In the genomic region with DNA sequence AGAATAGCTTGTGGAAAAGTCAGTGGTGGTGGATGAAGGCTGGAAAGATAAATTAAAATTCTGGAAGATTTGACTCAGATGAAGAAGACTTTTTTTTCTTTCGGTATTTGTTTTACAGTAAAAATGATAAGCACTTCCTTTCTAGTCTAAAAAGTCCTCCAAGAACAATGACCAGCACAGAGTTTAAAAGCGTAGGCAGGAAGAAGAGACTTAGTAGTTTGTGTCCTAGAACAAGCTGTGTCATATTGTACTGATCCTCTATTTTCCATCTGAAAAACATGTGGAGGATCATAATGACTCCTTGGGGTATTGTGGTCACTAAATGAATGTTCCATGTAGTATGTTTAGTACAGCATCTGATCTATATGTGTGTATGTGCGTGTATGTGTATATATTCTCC, we compare ENCODE assay signal across 30 cellular contexts.
"Had no signal": no experiment of that assay in that cellular context is flagged by ENCODE, and none has a peak within 500 bp of the region (broad histone marks: within the 10 kb centered on the region; RNA-seq: fewer than 3 reads in every experiment).

No MANE protein-coding gene starts in this region.

- H3K36me3 ChIP-seq: ascending aorta, breast epithelium, gastrocnemius medialis, heart left ventricle had no signal

- FAIRE-seq: colon, endometrium had no signal

- H3K27me3 Mint-ChIP-seq: activated CD4-positive, alpha-beta memory T cell treated with anti-CD3 and anti-CD28 coated beads, Interleukin-2, amount 10 ng/mL, durations not matched to agents 7 days and 5 days; activated CD4-positive, alpha-beta T cell treated with anti-CD3 and anti-CD28 coated beads, Interleukin-2, amount 10 ng/mL, durations not matched to agents 7 days and 5 days; activated naive CD4-positive, alpha-beta T cell treated with anti-CD3 and anti-CD28 coated beads, Interleukin-2, amount 10 ng/mL, durations not matched to agents 7 days and 5 days; activated naive CD8-positive, alpha-beta T cell treated with anti-CD3 and anti-CD28 coated beads, Interleukin-2, amount 10 ng/mL, durations not matched to agents 7 days and 5 days; activated T-cell treated with anti-CD3 and anti-CD28 coated beads, Interleukin-2, amount 50 U/mL, for 24 hours; brain; central memory CD8-positive, alpha-beta T cell had no signal

- H3K27me3 ChIP-seq: ascending aorta, breast epithelium, foreskin keratinocyte, gastrocnemius medialis, heart left ventricle had no signal

- H3K27ac ChIP-seq: ascending aorta, breast epithelium, foreskin keratinocyte, gastrocnemius medialis, heart left ventricle, VCaP had no signal

- ATAC-seq: activated naive CD4-positive, alpha-beta T cell treated with anti-CD3 and anti-CD28 coated beads, Interleukin-2, amount 50 U/mL, for 72 hours; activated T-cell treated with anti-CD3 and anti-CD28 coated beads, Interleukin-2, amount 50 U/mL, for 72 hours; esophagus mucosa; foreskin keratinocyte; gastrocnemius medialis; heart left ventricle had no signal

- H3K27ac Mint-ChIP-seq: activated CD4-positive, alpha-beta memory T cell treated with anti-CD3 and anti-CD28 coated beads, Interleukin-2, amount 10 ng/mL, durations not matched to agents 7 days and 5 days; activated CD4-positive, alpha-beta T cell treated with anti-CD3 and anti-CD28 coated beads, Interleukin-2, amount 10 ng/mL, durations not matched to agents 7 days and 5 days; activated naive CD4-positive, alpha-beta T cell treated with anti-CD3 and anti-CD28 coated beads, Interleukin-2, amount 10 ng/mL, durations not matched to agents 7 days and 5 days; activated naive CD4-positive, alpha-beta T cell treated with anti-CD3 and anti-CD28 coated beads, Interleukin-2, amount 50 U/mL, for 72 hours; activated naive CD8-positive, alpha-beta T cell treated with anti-CD3 and anti-CD28 coated beads, Interleukin-2, amount 10 ng/mL, durations not matched to agents 7 days and 5 days; activated T-cell treated with anti-CD3 and anti-CD28 coated beads, Interleukin-2, amount 50 U/mL, for 24 hours; activated T-cell treated with anti-CD3 and anti-CD28 coated beads, Interleukin-2, amount 50 U/mL, for 72 hours; brain; WTC11 had no signal

- H3K9me3 Mint-ChIP-seq: activated CD4-positive, alpha-beta T cell treated with anti-CD3 and anti-CD28 coated beads, Interleukin-2, amount 10 ng/mL, durations not matched to agents 7 days and 5 days had no signal

- DNase-seq: activated CD4-positive, alpha-beta memory T cell treated with anti-CD3 and anti-CD28 coated beads, Interleukin-2, amount 10 ng/mL, durations not matched to agents 7 days and 5 days; activated CD4-positive, alpha-beta T cell treated with anti-CD3 and anti-CD28 coated beads for 1 hour; activated CD4-positive, alpha-beta T cell treated with anti-CD3 and anti-CD28 coated beads for 4 hours; activated CD4-positive, alpha-beta T cell treated with anti-CD3 and anti-CD28 coated beads, Interleukin-2, amount 10 ng/mL, durations not matched to agents 7 days and 5 days; activated CD4-positive, alpha-beta T cell treated with anti-CD3 and anti-CD28 coated beads, Interleukin-2, amount 50 U/mL, for 4 hours; activated CD8-positive, alpha-beta memory T cell treated with anti-CD3 and anti-CD28 coated beads, Interleukin-2, amount 50 U/mL, for 48 hours; activated gamma-delta T cell; activated naive CD4-positive, alpha-beta T cell; activated naive CD4-positive, alpha-beta T cell treated with anti-CD3 and anti-CD28 coated beads, Interleukin-2, amount 10 ng/mL, durations not matched to agents 7 days and 5 days; activated naive CD8-positive, alpha-beta T cell treated with anti-CD3 and anti-CD28 coated beads, Interleukin-2, amount 10 ng/mL, durations not matched to agents 7 days and 5 days; activated T-cell treated with anti-CD3 and anti-CD28 coated beads for 4 hours; activated T-cell treated with anti-CD3 and anti-CD28 coated beads, Interleukin-2, amount 50 U/mL, for 24 hours; activated T-cell treated with anti-CD3 and anti-CD28 coated beads, Interleukin-2, amount 50 U/mL, for 72 hours; cortex of kidney; effector CD8-positive, alpha-beta T cell; foreskin keratinocyte; gastrocnemius medialis; glutamatergic neuron; heart left ventricle; T-helper 2 cell had no signal

- H3K4me1 Mint-ChIP-seq: activated CD4-positive, alpha-beta memory T cell treated with anti-CD3 and anti-CD28 coated beads, Interleukin-2, amount 10 ng/mL, durations not matched to agents 7 days and 5 days; activated CD4-positive, alpha-beta T cell treated with anti-CD3 and anti-CD28 coated beads, Interleukin-2, amount 10 ng/mL, durations not matched to agents 7 days and 5 days; activated naive CD4-positive, alpha-beta T cell treated with anti-CD3 and anti-CD28 coated beads, Interleukin-2, amount 10 ng/mL, durations not matched to agents 7 days and 5 days; activated naive CD8-positive, alpha-beta T cell treated with anti-CD3 and anti-CD28 coated beads, Interleukin-2, amount 10 ng/mL, durations not matched to agents 7 days and 5 days; central memory CD8-positive, alpha-beta T cell had no signal

- H3K9me3 ChIP-seq: ascending aorta, breast epithelium, gastrocnemius medialis had no signal

- H3K4me3 Mint-ChIP-seq: activated CD4-positive, alpha-beta memory T cell treated with anti-CD3 and anti-CD28 coated beads, Interleukin-2, amount 10 ng/mL, durations not matched to agents 7 days and 5 days; activated CD4-positive, alpha-beta T cell treated with anti-CD3 and anti-CD28 coated beads, Interleukin-2, amount 10 ng/mL, durations not matched to agents 7 days and 5 days; activated naive CD4-positive, alpha-beta T cell treated with anti-CD3 and anti-CD28 coated beads, Interleukin-2, amount 10 ng/mL, durations not matched to agents 7 days and 5 days; activated naive CD8-positive, alpha-beta T cell treated with anti-CD3 and anti-CD28 coated beads, Interleukin-2, amount 10 ng/mL, durations not matched to agents 7 days and 5 days; activated T-cell treated with anti-CD3 and anti-CD28 coated beads, Interleukin-2, amount 50 U/mL, for 24 hours; activated T-cell treated with anti-CD3 and anti-CD28 coated beads, Interleukin-2, amount 50 U/mL, for 72 hours; brain; central memory CD8-positive, alpha-beta T cell; WTC11 had no signal

- H3K4me3 ChIP-seq: ascending aorta, breast epithelium, gastrocnemius medialis, heart left ventricle had no signal

- H3K4me1 ChIP-seq: ascending aorta, breast epithelium, foreskin keratinocyte, gastrocnemius medialis had no signal
